ENCODE assay signal across 8 cellular contexts in the genomic region with DNA sequence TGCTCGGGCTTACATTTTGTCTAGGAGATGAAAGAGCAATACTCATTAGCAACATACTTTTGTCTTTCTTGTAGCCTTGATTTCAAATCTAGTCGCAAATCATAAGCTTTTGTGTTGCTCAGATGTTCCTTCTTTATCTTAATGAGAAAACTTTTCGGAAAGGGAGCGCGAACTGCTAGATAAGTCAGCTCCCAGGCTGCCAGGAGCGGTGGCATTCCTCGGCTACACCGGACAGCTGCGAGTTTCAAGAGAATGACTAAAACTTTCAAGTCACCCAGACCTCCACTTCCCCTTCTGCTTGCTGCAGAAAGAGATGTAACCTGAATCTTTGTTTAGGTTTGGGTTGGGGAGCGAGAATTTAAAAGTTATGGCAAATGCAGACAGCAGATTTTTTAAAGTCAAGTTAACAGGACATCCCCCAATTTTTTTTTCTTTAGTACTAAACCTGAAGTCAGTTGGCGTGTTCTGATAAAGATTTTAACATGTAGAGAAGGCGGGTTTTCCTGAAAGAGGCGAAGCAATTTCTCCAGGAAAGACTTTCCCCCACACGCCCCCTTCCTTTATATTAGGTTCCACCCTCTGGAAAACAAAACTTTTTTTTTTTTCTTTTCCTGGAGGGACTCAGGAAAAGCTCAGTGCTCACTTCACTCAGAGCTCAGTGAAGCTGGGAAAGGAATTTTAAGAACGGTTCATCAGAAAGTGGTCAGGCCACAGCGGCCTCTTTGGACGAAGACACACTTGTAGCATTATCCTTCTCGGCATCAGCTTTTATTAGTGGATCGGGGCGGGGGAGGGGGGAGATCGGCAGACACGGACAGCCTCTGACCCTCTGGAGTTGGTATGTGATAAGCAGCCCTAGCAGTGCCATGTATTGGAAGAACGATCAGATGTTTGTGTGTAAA. TPM values are rescaled to one million over a fixed set of nuclear protein-coding genes. Genes with fewer than 3 reads are reported as not detected.
A peak's percentile ranks its signal among the peaks of the same experiment; 100 is the strongest.
DNase-seq lines count a peak whose midpoint lies in the region; ATAC-seq and TF ChIP-seq lines count a peak whose summit lies in the region.

A gene (plus strand): TSS at position 635 of the 902 bp plus-strand sequence. CDS start 2,227 bp downstream, outside the sequence.

- peaks cover 26% of the 10 kb centered on the region for H3K4me1 ChIP-seq in hepatocyte (ENCODE audit: insufficient read depth)
- H3K4me1 ChIP-seq in smooth muscle cell (ENCODE audit: low read depth): peaks cover 53% of the 10 kb centered on the region
- no peaks in the 10 kb centered on the region for H3K4me1 ChIP-seq in PC-3 (ENCODE audit: insufficient read depth, low read length)

- intact Hi-C loops in PC-3 (cut with micrococcal nuclease): no loop called here

- H3F3A ChIP-seq in smooth muscle cell (ENCODE audit: low read depth) (peaks cover 3% of the 10 kb centered on the region), PC-3 (ENCODE audit: low read length, unreplicated experiment) (no peaks in the 10 kb centered on the region)

- H3K4me1 Mint-ChIP-seq in T-helper 17 cell: peaks cover 3% of the 10 kb centered on the region

- no peak for TF ChIP-seq CTCF in hepatocyte (IDR thresholded peaks at IDR 0.05; ENCODE audit: poor library complexity)
- no peak for TF ChIP-seq CTCF in smooth muscle cell (IDR thresholded peaks at IDR 0.05; ENCODE audit: borderline replicate concordance, insufficient read depth, poor library complexity, severe bottlenecking)
- TF ChIP-seq CTCF in PC-3 (conservative IDR thresholded peaks at IDR 0.05; ENCODE audit: low read depth, low read length): no peak

- ATAC-seq in T-helper 17 cell (no peak), PC-3 (no peak), GM18909 (IDR thresholded peaks at IDR 0.05; ENCODE audit: poor library complexity, unreplicated experiment) (no peak)

- WGBS in hepatocyte (ENCODE audit: low lambda C conversion rate, missing lambda C conversion rate): 5% methylated on average over 23 of the region's 23 CpGs
- 1% methylated on average over 23 of the region's 23 CpGs for WGBS in smooth muscle cell (ENCODE audit: low lambda C conversion rate)

- peaks cover 77% of the 10 kb centered on the region for H3K27me3 Mint-ChIP-seq in T-helper 17 cell

- H3K4me2 ChIP-seq in hepatocyte (peak within 1 kb of the TSS; percentile 88), smooth muscle cell (peak within 1 kb of the TSS; percentile 85), PC-3 (ENCODE audit: low read length) (no peak within 1 kb of the TSS)

- peak within 1 kb of the TSS; percentile 56 for H3K27ac ChIP-seq in hepatocyte
- no peak within 1 kb of the TSS for H3K27ac ChIP-seq in smooth muscle cell (ENCODE audit: low read depth)
- H3K27ac ChIP-seq in PC-3 (ENCODE audit: low read length): no peak within 1 kb of the TSS

- POLR2A ChIA-PET in PC-3 (lab: Charles Lee; ENCODE audit: unreplicated experiment): no interaction called here

- peak within 1 kb of the TSS; percentile 6 for H3K4me3 ChIP-seq in hepatocyte
- H3K4me3 ChIP-seq in smooth muscle cell: peak within 1 kb of the TSS; percentile 41
- no peak within 1 kb of the TSS for H3K4me3 ChIP-seq in PC-3 (ENCODE audit: low read length)

- no peaks in the 10 kb centered on the region for H3K9me2 ChIP-seq in hepatocyte (replicated peaks; ENCODE audit: insufficient read depth)
- H3K9me2 ChIP-seq in PC-3 (replicated peaks; ENCODE audit: low read length): no peaks in the 10 kb centered on the region

- no peaks in the 10 kb centered on the region for H3K79me2 ChIP-seq in hepatocyte
- H3K79me2 ChIP-seq in smooth muscle cell (ENCODE audit: low read depth): no peaks in the 10 kb centered on the region
- H3K79me2 ChIP-seq in PC-3 (ENCODE audit: low read length): no peaks in the 10 kb centered on the region

- peak within 1 kb of the TSS; percentile 56 for H2AFZ ChIP-seq in hepatocyte
- H2AFZ ChIP-seq in smooth muscle cell (ENCODE audit: low read depth): peak within 1 kb of the TSS; percentile 32
- no peak within 1 kb of the TSS for H2AFZ ChIP-seq in PC-3 (ENCODE audit: low read length)

- H4K20me1 ChIP-seq in hepatocyte (ENCODE audit: insufficient read depth, poor library complexity, severe bottlenecking) (no peaks in the 10 kb centered on the region), smooth muscle cell (ENCODE audit: low read depth) (peaks cover 3% of the 10 kb centered on the region), PC-3 (ENCODE audit: low read length) (no peaks in the 10 kb centered on the region)

- no TSS peak for BruUV-seq in PC-3 (replicated peaks; lab: Mats Ljungman, UMichigan)

- no peaks in the 10 kb centered on the region for H3K36me3 ChIP-seq in hepatocyte (replicated peaks; ENCODE audit: insufficient read depth, low read depth)
- no peaks in the 10 kb centered on the region for H3K36me3 ChIP-seq in smooth muscle cell (ENCODE audit: low read depth)
- no peaks in the 10 kb centered on the region for H3K36me3 ChIP-seq in PC-3 (ENCODE audit: low read depth, low read length)

- H3K27ac Mint-ChIP-seq in T-helper 17 cell: no peak within 1 kb of the TSS

- H3K27me3 ChIP-seq in hepatocyte (peaks cover 99% of the 10 kb centered on the region), smooth muscle cell (ENCODE audit: low read depth) (peaks cover 84% of the 10 kb centered on the region), PC-3 (ENCODE audit: low read length) (peaks cover 92% of the 10 kb centered on the region)

- CTCF ChIA-PET in PC-3 (lab: Charles Lee): no interaction called here

- no peak within 1 kb of the TSS for H3K9ac ChIP-seq in smooth muscle cell (ENCODE audit: low read depth)
- H3K9ac ChIP-seq in PC-3 (ENCODE audit: low read length): no peak within 1 kb of the TSS

- no peaks in the 10 kb centered on the region for H3K9me3 ChIP-seq in T-helper 17 cell (ENCODE audit: control insufficient read depth, low read length, poor library complexity, severe bottlenecking)
- no peaks in the 10 kb centered on the region for H3K9me3 ChIP-seq in hepatocyte (ENCODE audit: low read depth)
- H3K9me3 ChIP-seq in smooth muscle cell (replicated peaks; ENCODE audit: low read depth): no peaks in the 10 kb centered on the region
- H3K9me3 ChIP-seq in PC-3 (ENCODE audit: low read length): no peaks in the 10 kb centered on the region

- peak within 1 kb of the TSS; percentile 16 for H3K4me3 Mint-ChIP-seq in T-helper 17 cell

- H3K36me3 Mint-ChIP-seq in T-helper 17 cell (ENCODE audit: low read depth): no peaks in the 10 kb centered on the region

- DNase-seq in SKM-1 treated with dmso at 0.1 percent for 144 hours (lab: John Stamatoyannopoulos, UW; ENCODE audit: unreplicated experiment) (peak; percentile 18), SKM-1 (lab: John Stamatoyannopoulos, UW; ENCODE audit: unreplicated experiment) (no peak), T-helper 17 cell (no peak), hepatocyte (ENCODE audit: low spot score) (peak; percentile 31), smooth muscle cell (lab: John Stamatoyannopoulos, UW; ENCODE audit: unreplicated experiment) (no peak), PC-3 (no peak), HuH-7 (ENCODE audit: low spot score) (no peak)

RNA-seq across cellular contexts. Expression of the gene that starts here (rescaled TPM):
- total RNA-seq in T-helper 17 cell (not detected), hepatocyte (0.87 and 1.5 TPM in 2 replicates), smooth muscle cell (0.90 TPM in 1 of 2 replicates, not detected in the other), PC-3 (2014; rRNA removed) (not detected in 2 replicates)
- polyA plus RNA-seq in hepatocyte (0.37 and 0.73 TPM in 2 replicates), smooth muscle cell (not detected in 2 replicates)

Comparison
In these comparisons a context has a peak if more than half of its experiments do, and no peak if none do; other contexts are left out.
1. DNase-seq: peak in SKM-1 treated with dmso at 0.1 percent for 144 hours (single experiment) and hepatocyte (single experiment); none in SKM-1 (single experiment), T-helper 17 cell (0 of 3), smooth muscle cell (single experiment), PC-3 (single experiment) and HuH-7 (single experiment).